Comparison of ENCODE assay signal across 12 cellular contexts in the genomic region with DNA sequence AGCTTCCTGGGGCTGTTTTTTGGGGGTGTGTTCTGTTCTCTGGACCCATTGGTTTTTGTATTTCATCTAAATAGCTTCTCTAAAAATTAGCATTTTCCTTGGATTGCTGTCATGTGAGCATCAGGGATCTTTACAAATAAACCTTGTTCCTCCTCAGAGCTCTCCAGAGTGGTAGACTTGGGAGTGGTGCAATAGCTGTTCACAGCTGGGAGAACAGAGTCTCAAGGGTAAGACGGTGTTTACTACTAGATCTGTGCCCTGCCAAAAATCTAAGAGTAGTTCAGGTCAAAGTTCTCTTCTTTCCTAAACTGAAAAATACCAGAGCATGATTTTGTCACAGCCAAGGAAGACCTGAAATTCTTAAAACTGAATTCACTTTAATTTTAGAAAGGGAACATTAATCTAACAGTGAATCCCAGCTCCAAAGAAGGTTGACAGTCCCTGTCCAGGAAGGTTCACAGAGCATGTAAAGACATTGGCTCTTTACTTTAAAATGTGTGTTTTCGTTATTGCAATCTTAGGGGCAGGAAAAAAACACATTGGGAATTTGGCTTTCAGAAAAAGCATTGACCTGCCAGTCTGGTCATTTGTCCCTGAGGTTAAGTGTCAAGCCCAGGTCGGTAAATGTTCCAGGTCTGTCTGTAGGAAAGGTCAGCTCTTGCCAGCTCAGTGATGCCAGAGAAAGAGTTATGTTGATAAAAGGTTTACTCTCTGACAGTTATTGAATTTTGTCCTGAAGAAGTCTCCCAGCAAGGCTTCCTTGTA. TPM values are rescaled to one million over a fixed set of nuclear protein-coding genes. Genes with fewer than 3 reads are reported as not detected.
DNase-seq lines count a peak whose midpoint lies in the region; ATAC-seq and TF ChIP-seq lines count a peak whose summit lies in the region.
"Had no signal": no experiment of that assay in that cellular context is flagged by ENCODE, and none has a peak within 500 bp of the region (broad histone marks: within the 10 kb centered on the region; RNA-seq: fewer than 3 reads in every experiment).

No MANE protein-coding gene starts in this region.

- TF ChIP-seq CTCF in CD14-positive monocyte (IDR thresholded peaks at IDR 0.05) (no peak), neural crest cell (conservative IDR thresholded peaks at IDR 0.05) (no peak), dorsolateral prefrontal cortex (IDR thresholded peaks at IDR 0.05 in 54 of 56, conservative IDR thresholded peaks at IDR 0.05 in 2 of 56; ENCODE audit: low read depth in 1 of 56, partially characterized antibody in 56 of 56) (no peak), GM10266 (IDR thresholded peaks at IDR 0.05; ENCODE audit: control insufficient read depth, insufficient read depth, low read depth, missing control alignments) (no peak)

- no peaks in the 10 kb centered on the region for H3K9me3 ChIP-seq in effector memory CD4-positive, alpha-beta T cell (ENCODE audit: control insufficient read depth, low read length)

- H3K4me3 ChIP-seq in effector memory CD4-positive, alpha-beta T cell (ENCODE audit: insufficient read depth, low read depth, low read length, poor library complexity, severe bottlenecking) = no peak overlapping the region
- no peak overlapping the region for H3K4me3 ChIP-seq in dorsolateral prefrontal cortex

- intact Hi-C loops in CD14-positive monocyte (cut with micrococcal nuclease) (no loop called here), dorsolateral prefrontal cortex (cut with DNase I) (no loop called here)

- H3K4me1 ChIP-seq in effector memory CD4-positive, alpha-beta T cell (ENCODE audit: control insufficient read depth, insufficient read depth, low read length, poor library complexity, severe bottlenecking) = no peaks in the 10 kb centered on the region

- no peak for ATAC-seq in GM18870 (IDR thresholded peaks at IDR 0.05; ENCODE audit: unreplicated experiment)
- ATAC-seq: activated T-cell treated with anti-CD3 and anti-CD28 coated beads, Interleukin-2, amount 50 U/mL, for 4 hours had no signal

- H3K27ac ChIP-seq in effector memory CD4-positive, alpha-beta T cell (ENCODE audit: insufficient read depth, low read length, poor library complexity, severe bottlenecking) = no peak overlapping the region
- no peak overlapping the region for H3K27ac ChIP-seq in dorsolateral prefrontal cortex

- H3K27me3 Mint-ChIP-seq in CD14-positive monocyte (ENCODE audit: low read depth in 3 of 3) (no peaks in the 10 kb centered on the region), neural crest cell (ENCODE audit: low read depth) (no peaks in the 10 kb centered on the region)

- H3K4me1 Mint-ChIP-seq in CD14-positive monocyte = peaks cover 12% of the 10 kb centered on the region
- H3K4me1 Mint-ChIP-seq in neural crest cell = peaks cover 9% of the 10 kb centered on the region

- no peaks in the 10 kb centered on the region for H3K36me3 ChIP-seq in effector memory CD4-positive, alpha-beta T cell (ENCODE audit: control insufficient read depth, insufficient read depth, low read length)

- H3K27ac Mint-ChIP-seq in CD14-positive monocyte (peak overlapping the region in 5 of 7 donors; percentile 13 to 70 (median 61)), neural crest cell (ENCODE audit: unreplicated experiment) (peak overlapping the region; percentile 71)

- H3K27me3 ChIP-seq in effector memory CD4-positive, alpha-beta T cell (replicated peaks; ENCODE audit: control insufficient read depth, insufficient read depth, low read length, poor library complexity, severe bottlenecking) = no peaks in the 10 kb centered on the region
- no peaks in the 10 kb centered on the region for H3K27me3 ChIP-seq in dorsolateral prefrontal cortex

- H3K36me3 Mint-ChIP-seq in CD14-positive monocyte (peaks cover 30 to 49% of the 10 kb centered on the region in 2 donors), neural crest cell (ENCODE audit: low read depth) (peaks cover 5% of the 10 kb centered on the region)

- DNase-seq in CD14-positive monocyte (ENCODE audit: low spot score) = no peak
- DNase-seq in HCEC 1CT = peak; percentile 14
- peak; percentile 87 for DNase-seq in fibroblast of peridontal ligament (ENCODE audit: extremely low read depth)
- DNase-seq in neural crest cell (ENCODE audit: low read depth, low spot score) = no peak
- DNase-seq in effector memory CD4-positive, alpha-beta T cell = no peak
- DNase-seq in dorsolateral prefrontal cortex = no peak
- DNase-seq in GM10266 (ENCODE audit: extremely low spot score) = no peak
- DNase-seq: activated T-cell treated with anti-CD3 and anti-CD28 coated beads, Interleukin-2, amount 50 U/mL, for 4 hours; GDM1; KG1; NCI-H1436 treated with DMSO at 0.1 percent for 48 hours had no signal

- H3K9me3 Mint-ChIP-seq in CD14-positive monocyte = no peaks in the 10 kb centered on the region
- no peaks in the 10 kb centered on the region for H3K9me3 Mint-ChIP-seq in neural crest cell
- H3K9me3 Mint-ChIP-seq: activated T-cell treated with anti-CD3 and anti-CD28 coated beads, Interleukin-2, amount 50 U/mL, for 4 hours had no signal

- no peak overlapping the region for H3K4me3 Mint-ChIP-seq in CD14-positive monocyte
- H3K4me3 Mint-ChIP-seq in neural crest cell = no peak overlapping the region
- H3K4me3 Mint-ChIP-seq: activated T-cell treated with anti-CD3 and anti-CD28 coated beads, Interleukin-2, amount 50 U/mL, for 4 hours had no signal

RNA-seq across cellular contexts. Expression of gene VAPB, which starts 43.3 kb away (rescaled TPM):
- polyA plus RNA-seq in CD14-positive monocyte = 10 to 100 TPM in 1 of 2 donors, 1 to 10 TPM in 1; 8.5 to 14.3 TPM
- total RNA-seq in neural crest cell (56.6 and 57.7 TPM in 2 replicates), dorsolateral prefrontal cortex (100 to 1,000 TPM in 45 of 120 experiments, 10 to 100 TPM in 75; 59.1 to 124 (median 96.7) TPM)

Comparison
In these comparisons a context has a peak if more than half of its experiments do, and no peak if none do; other contexts are left out.
1. DNase-seq: peak in HCEC 1CT (single experiment) and fibroblast of peridontal ligament (single experiment); none in CD14-positive monocyte (single experiment), neural crest cell (single experiment), effector memory CD4-positive, alpha-beta T cell (0 of 3), dorsolateral prefrontal cortex (0 of 10) and GM10266 (single experiment).